9 cellular contexts compared by ENCODE assay signal in the genomic region with DNA sequence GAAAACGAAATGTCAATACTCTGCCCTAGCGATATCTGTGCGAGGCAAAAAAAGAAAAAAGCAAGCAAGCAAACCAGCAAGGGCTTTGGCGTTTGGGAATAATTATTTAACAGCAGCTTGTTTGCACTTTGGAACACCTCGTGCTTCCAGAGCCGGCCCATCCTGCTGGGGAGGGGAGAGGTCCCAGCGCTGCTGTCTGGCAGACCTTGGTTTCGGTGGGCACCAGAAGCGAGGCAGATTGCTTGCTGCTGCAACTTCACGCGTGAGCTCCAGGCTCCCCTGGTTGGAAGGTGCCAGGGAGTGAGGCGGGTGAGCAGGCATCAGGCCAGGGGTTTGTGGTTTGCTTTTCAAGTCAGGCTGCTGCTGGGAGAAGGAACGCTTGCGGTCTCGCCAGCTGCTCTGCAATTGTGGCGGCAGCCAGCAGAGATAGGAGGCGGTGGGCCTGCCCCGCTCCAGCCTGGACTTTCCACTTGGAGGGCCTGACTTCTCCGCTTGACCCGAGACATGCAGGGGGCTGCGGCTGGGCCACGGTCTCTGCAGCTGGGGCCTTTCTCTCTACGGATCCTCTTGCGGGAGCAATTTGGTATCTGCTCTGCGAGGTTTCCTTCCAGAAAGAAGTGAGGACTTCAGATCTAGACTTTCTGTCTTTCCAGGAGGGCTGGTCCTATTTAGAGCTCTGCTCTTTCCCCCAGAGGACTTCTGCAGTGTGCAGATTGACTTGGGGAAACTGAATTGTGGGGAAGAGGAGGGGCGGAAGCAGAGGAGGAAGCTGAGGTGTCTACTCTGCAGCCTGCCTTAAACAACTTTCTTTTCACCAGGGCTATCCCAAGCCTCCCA.
A peak's percentile ranks its signal among the peaks of the same experiment; 100 is the strongest.
DNase-seq lines count a peak whose midpoint lies in the region; ATAC-seq and TF ChIP-seq lines count a peak whose summit lies in the region.
"Had no signal": no experiment of that assay in that cellular context is flagged by ENCODE, and none has a peak within 500 bp of the region (broad histone marks: within the 10 kb centered on the region; RNA-seq: fewer than 3 reads in every experiment).

No MANE protein-coding gene starts in this region.

- peaks cover 15 to 22% of the 10 kb centered on the region in 2 donors for H3K27me3 Mint-ChIP-seq in natural killer cell treated with Interleukin-12 subunit alpha and Interleukin-12 subunit beta and Interleukin-15 and Interleukin-18, amount 100 ng/mL, for 72 hours

- no peaks in the 10 kb centered on the region for H3K9me3 Mint-ChIP-seq in natural killer cell treated with Interleukin-12 subunit alpha and Interleukin-12 subunit beta and Interleukin-15 and Interleukin-18, amount 100 ng/mL, for 72 hours

- H3K4me1 Mint-ChIP-seq in natural killer cell treated with Interleukin-12 subunit alpha and Interleukin-12 subunit beta and Interleukin-15 and Interleukin-18, amount 100 ng/mL, for 72 hours (ENCODE audit: low read depth in 2 of 2) = peaks cover 6 to 13% of the 10 kb centered on the region in 2 donors

- H3K36me3 ChIP-seq in upper lobe of left lung = no peaks in the 10 kb centered on the region
- H3K36me3 ChIP-seq: neutrophil had no signal

- 22 to 28% methylated on average over 16 to 25 of the region's 26 CpGs for WGBS in upper lobe of left lung, 2 donors

- H3K9me3 ChIP-seq in upper lobe of left lung = no peaks in the 10 kb centered on the region
- H3K9me3 ChIP-seq: neutrophil had no signal

- TF ChIP-seq POLR2A in upper lobe of left lung (IDR thresholded peaks at IDR 0.05) = peak in 1 of 4 donors; percentile 38

- peaks cover 25 to 33% (median 27%) of the 10 kb centered on the region in 4 donors for H3K4me1 ChIP-seq in upper lobe of left lung

- H3K27me3 ChIP-seq in upper lobe of left lung = no peaks in the 10 kb centered on the region

- in situ Hi-C loops in G401 (cut with HindIII; ENCODE audit: low sequenced_read_pairs) = no loop called here

- H3K36me3 Mint-ChIP-seq in natural killer cell treated with Interleukin-12 subunit alpha and Interleukin-12 subunit beta and Interleukin-15 and Interleukin-18, amount 100 ng/mL, for 72 hours = no peaks in the 10 kb centered on the region

- peak overlapping the region; percentile 37 to 77 (median 69) for H3K27ac ChIP-seq in upper lobe of left lung
- H3K27ac ChIP-seq: neutrophil had no signal

- ATAC-seq in GM21447 (IDR thresholded peaks at IDR 0.05; ENCODE audit: unreplicated experiment) = peak; percentile 55
- peak; percentile 79 for ATAC-seq in esophagus mucosa
- ATAC-seq in natural killer cell treated with Interleukin-12 subunit alpha and Interleukin-12 subunit beta and Interleukin-15 and Interleukin-18, amount 100 ng/mL, for 72 hours = peak; percentile 35 to 66
- ATAC-seq in upper lobe of left lung (ENCODE audit: low FRiP score in 2 of 2) = peak; percentile 82 to 88

- peak overlapping the region in 3 of 4 donors; percentile 14 to 46 (median 35) for H3K4me3 ChIP-seq in upper lobe of left lung

- no peak overlapping the region for H3K27ac Mint-ChIP-seq in natural killer cell treated with Interleukin-12 subunit alpha and Interleukin-12 subunit beta and Interleukin-15 and Interleukin-18, amount 100 ng/mL, for 72 hours

- peak; percentile 81 for DNase-seq in AG08395 (ENCODE audit: low spot score)
- peak; percentile 15 for DNase-seq in NCI-H510A (lab: John Stamatoyannopoulos, UW)
- peak; percentile 3 for DNase-seq in activated T-cell treated with anti-CD3 and anti-CD28 coated beads for 4 hours
- DNase-seq in natural killer cell treated with Interleukin-12 subunit alpha and Interleukin-12 subunit beta and Interleukin-15 and Interleukin-18, amount 100 ng/mL, for 72 hours (ENCODE audit: low spot score) = no peak
- DNase-seq in upper lobe of left lung = peak; percentile 81 to 86
- no peak for DNase-seq in G401 (ENCODE audit: low spot score)

- no peak for TF ChIP-seq CTCF in upper lobe of left lung (IDR thresholded peaks at IDR 0.05)

- peak overlapping the region; percentile 44 for H3K4me3 Mint-ChIP-seq in natural killer cell treated with Interleukin-12 subunit alpha and Interleukin-12 subunit beta and Interleukin-15 and Interleukin-18, amount 100 ng/mL, for 72 hours

- TF ChIP-seq EP300 in upper lobe of left lung (IDR thresholded peaks at IDR 0.05) = no peak

Comparison
In these comparisons a context has a peak if more than half of its experiments do, and no peak if none do; other contexts are left out.
1. DNase-seq: peak in AG08395 (single experiment), NCI-H510A (single experiment), activated T-cell treated with anti-CD3 and anti-CD28 coated beads for 4 hours (single experiment) and upper lobe of left lung (2 of 2); none in natural killer cell treated with Interleukin-12 subunit alpha and Interleukin-12 subunit beta and Interleukin-15 and Interleukin-18, amount 100 ng/mL, for 72 hours (single experiment) and G401 (single experiment).
2. Peak in every context shown above with its lines, with median percentiles within 50 percentile points of each other: ATAC-seq.